22 cellular contexts compared by ENCODE assay signal in the genomic region with DNA sequence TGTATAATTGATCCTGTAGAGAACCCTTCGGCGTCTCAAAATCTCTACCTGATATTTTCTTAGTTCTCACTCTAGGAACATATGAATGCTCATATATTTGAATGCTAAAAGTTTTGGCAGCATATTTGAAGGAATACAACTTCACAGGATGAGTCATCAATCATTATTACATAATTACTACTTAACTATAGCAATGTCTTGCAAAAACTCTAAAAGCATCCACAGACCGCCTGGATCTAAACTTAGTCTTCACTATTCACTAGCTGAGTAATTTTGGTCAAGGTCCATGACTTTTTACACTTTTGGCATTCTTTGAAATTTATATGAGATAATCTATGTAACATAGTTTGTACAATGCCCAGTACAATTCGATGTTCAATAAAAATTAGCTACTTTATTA.
"Had no signal": no experiment of that assay in that cellular context is flagged by ENCODE, and none has a peak within 500 bp of the region (broad histone marks: within the 10 kb centered on the region; RNA-seq: fewer than 3 reads in every experiment).

No MANE protein-coding gene starts in this region.

- H3K4me3 ChIP-seq: gastrocnemius medialis, lower lobe of right lung, pancreas, right lobe of liver, thoracic aorta, tibial nerve, upper lobe of left lung had no signal

- H3K36me3 ChIP-seq: gastrocnemius medialis, lower lobe of right lung, pancreas, right lobe of liver, thoracic aorta, tibial nerve, upper lobe of left lung had no signal

- H3K9me3 ChIP-seq: gastrocnemius medialis, lower lobe of right lung, pancreas, right lobe of liver, thoracic aorta, tibial nerve, upper lobe of left lung had no signal

- FAIRE-seq: keratinocyte, pancreas, small intestine, urothelium cell line had no signal

- H3K27me3 ChIP-seq: gastrocnemius medialis, pancreas, right lobe of liver, tibial nerve, upper lobe of left lung had no signal

- DNase-seq: effector CD8-positive, alpha-beta T cell; endodermal cell; foreskin fibroblast; gastrocnemius medialis; head of caudate nucleus; left ventricle myocardium superior; lower lobe of right lung; natural killer cell; occipital lobe; pancreas; right lobe of liver; small intestine; stimulated activated CD4-positive, alpha-beta T cell treated with anti-CD3 and anti-CD28 coated beads, Interleukin-15, amount 100 ng/mL, for 24 hours; stimulated activated CD4-positive, alpha-beta T cell treated with anti-CD3 and anti-CD28 coated beads, Interleukin-2, amount 100 ng/mL, for 48 hours; stimulated activated naive B cell treated with anti-CD40 and anti-IgM and Interleukin-4, amounts not matched to agents 10 μg/mL and 1 μg/mL and 100 μg/mL, for 72 hours; upper lobe of left lung had no signal

- ATAC-seq: esophagus mucosa; gastrocnemius medialis; left ventricle myocardium superior; natural killer cell; pancreas; right lobe of liver; stimulated activated naive B cell treated with anti-CD40 and anti-IgM and Interleukin-4, amounts not matched to agents 10 μg/mL and 1 μg/mL and 100 μg/mL, for 72 hours had no signal

- H3K4me1 ChIP-seq: gastrocnemius medialis, lower lobe of right lung, pancreas, right lobe of liver, tibial nerve, upper lobe of left lung had no signal

- H3K27ac ChIP-seq: epithelial cell of prostate, gastrocnemius medialis, lower lobe of right lung, pancreas, right lobe of liver, thoracic aorta, tibial nerve, upper lobe of left lung had no signal
